8 cellular contexts compared by ENCODE assay signal in the genomic region with DNA sequence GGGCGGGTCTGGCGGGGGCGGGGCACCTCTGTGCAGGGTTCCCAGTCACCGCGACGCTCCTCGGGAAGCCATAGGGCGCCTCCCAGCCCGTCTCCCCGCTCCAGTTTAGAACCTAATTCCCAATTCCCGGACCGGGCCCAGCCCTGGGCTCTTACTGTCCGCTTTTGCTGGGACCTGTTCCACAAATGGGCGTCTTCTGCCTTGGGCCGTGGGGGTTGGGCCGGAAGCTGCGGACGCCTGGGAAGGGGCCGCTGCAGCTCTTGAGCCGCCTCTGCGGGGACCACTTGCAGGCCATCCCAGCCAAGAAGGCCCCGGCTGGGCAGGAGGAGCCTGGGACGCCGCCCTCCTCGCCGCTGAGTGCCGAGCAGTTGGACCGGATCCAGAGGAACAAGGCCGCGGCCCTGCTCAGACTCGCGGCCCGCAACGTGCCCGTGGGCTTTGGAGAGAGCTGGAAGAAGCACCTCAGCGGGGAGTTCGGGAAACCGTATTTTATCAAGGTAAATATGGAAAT. TPM values are rescaled to one million over a fixed set of nuclear protein-coding genes. Genes with fewer than 3 reads are reported as not detected.
A peak's percentile ranks its signal among the peaks of the same experiment; 100 is the strongest.
DNase-seq lines count a peak whose midpoint lies in the region; ATAC-seq and TF ChIP-seq lines count a peak whose summit lies in the region.

No MANE protein-coding gene starts in this region.

- no peaks in the 10 kb centered on the region for H3K27me3 ChIP-seq in Caco-2 (replicated peaks; ENCODE audit: control insufficient read depth, insufficient read depth, low read length)
- H3K27me3 ChIP-seq in left ventricle myocardium inferior (ENCODE audit: low read depth) = no peaks in the 10 kb centered on the region

- H3K4me1 ChIP-seq in Caco-2 (no peaks in the 10 kb centered on the region; the same call in 1 of the 2 replicates), left ventricle myocardium inferior (peaks cover 41% of the 10 kb centered on the region)

- TF ChIP-seq CTCF in Caco-2 (IDR thresholded peaks at IDR 0.05; ENCODE audit: insufficient read depth in 1 of 2, low read depth in 1 of 2, low read length in 1 of 2, severe bottlenecking in 1 of 2, unreplicated experiment in 1 of 2) = no peak
- no peak for TF ChIP-seq CTCF in left ventricle myocardium inferior (IDR thresholded peaks at IDR 0.05; ENCODE audit: borderline replicate concordance)
- no peak for TF ChIP-seq CTCF in retinal pigment epithelial cell (conservative IDR thresholded peaks at IDR 0.05; ENCODE audit: low read depth, low read length)

- CTCF ChIA-PET in Caco-2 (lab: Charles Lee) = interaction anchor here (0.6 to 1.1 kb wide), 3 partner anchors 12 to 65 kb away, joined by 3 to 5 read pairs (median 4); no protein-coding TSS in a partner anchor

- intact Hi-C loops in Caco-2 (cut with micrococcal nuclease; ENCODE audit: unreplicated experiment) = no loop called here
- intact Hi-C loops in left ventricle myocardium inferior (cut with micrococcal nuclease) = no loop called here

- H3K27ac ChIP-seq in left ventricle myocardium inferior (replicated peaks) = peak overlapping the region; percentile 90

- H3K27me3 Mint-ChIP-seq in Caco-2 (ENCODE audit: insufficient read depth, unreplicated experiment) = no peaks in the 10 kb centered on the region
- no peaks in the 10 kb centered on the region for H3K27me3 Mint-ChIP-seq in activated naive CD8-positive, alpha-beta T cell treated with anti-CD3 and anti-CD28 coated beads for 36 hours

- H3K9me3 Mint-ChIP-seq in Caco-2 (ENCODE audit: unreplicated experiment) = no peaks in the 10 kb centered on the region
- H3K9me3 Mint-ChIP-seq in activated naive CD8-positive, alpha-beta T cell treated with anti-CD3 and anti-CD28 coated beads for 36 hours = no peaks in the 10 kb centered on the region

- H3K36me3 ChIP-seq in Caco-2 (ENCODE audit: control insufficient read depth, insufficient read depth, low read length) = no peaks in the 10 kb centered on the region; the same call in 1 of the 2 replicates
- H3K36me3 ChIP-seq in left ventricle myocardium inferior = peaks cover 29% of the 10 kb centered on the region

- POLR2A ChIA-PET in Caco-2 (lab: Charles Lee) = interaction anchor here (1.2 kb wide), 1 partner anchor 57 kb away, joined by 4 read pairs; no protein-coding TSS in a partner anchor

- ATAC-seq in GM21360 (IDR thresholded peaks at IDR 0.05; ENCODE audit: unreplicated experiment) (peak; percentile 19), HG03565 (IDR thresholded peaks at IDR 0.05; ENCODE audit: unreplicated experiment) (peak; percentile 14)

- H3K4me3 ChIP-seq in Caco-2 (ENCODE audit: low read depth, low read length) (peak overlapping the region; percentile 72), left ventricle myocardium inferior (peak overlapping the region; percentile 76), retinal pigment epithelial cell (ENCODE audit: low read length) (peak overlapping the region; percentile 81)

- H3K27ac Mint-ChIP-seq in Caco-2 (ENCODE audit: unreplicated experiment) = peak overlapping the region; percentile 86
- H3K27ac Mint-ChIP-seq in activated naive CD8-positive, alpha-beta T cell treated with anti-CD3 and anti-CD28 coated beads for 36 hours = peak overlapping the region; percentile 90

- peak overlapping the region; percentile 68 for H3K4me3 Mint-ChIP-seq in Caco-2 (ENCODE audit: unreplicated experiment)
- peak overlapping the region; percentile 87 for H3K4me3 Mint-ChIP-seq in activated naive CD8-positive, alpha-beta T cell treated with anti-CD3 and anti-CD28 coated beads for 36 hours

- no peaks in the 10 kb centered on the region for H3K4me1 Mint-ChIP-seq in Caco-2 (ENCODE audit: low read depth, unreplicated experiment)
- H3K4me1 Mint-ChIP-seq in activated naive CD8-positive, alpha-beta T cell treated with anti-CD3 and anti-CD28 coated beads for 36 hours = peaks cover 25% of the 10 kb centered on the region

- no peaks in the 10 kb centered on the region for H3K9me3 ChIP-seq in Caco-2
- no peaks in the 10 kb centered on the region for H3K9me3 ChIP-seq in left ventricle myocardium inferior (replicated peaks)

- peaks cover 49% of the 10 kb centered on the region for H3K36me3 Mint-ChIP-seq in Caco-2 (ENCODE audit: insufficient read depth, unreplicated experiment)
- peaks cover 30% of the 10 kb centered on the region for H3K36me3 Mint-ChIP-seq in activated naive CD8-positive, alpha-beta T cell treated with anti-CD3 and anti-CD28 coated beads for 36 hours

- BruUV-seq in Caco-2 (replicated peaks; lab: Mats Ljungman, UMichigan) = no TSS peak

- DNase-seq in Caco-2 (no peak), left ventricle myocardium inferior (no peak), retinal pigment epithelial cell (ENCODE audit: low read depth) (no peak), UCSD-AML1 (lab: John Stamatoyannopoulos, UW; ENCODE audit: unreplicated experiment) (no peak)
- DNase-seq in activated naive CD8-positive, alpha-beta T cell treated with anti-CD3 and anti-CD28 coated beads for 36 hours = no peak
- no peak for DNase-seq in stimulated activated CD4-positive, alpha-beta T cell treated with anti-CD3 and anti-CD28 coated beads, Interleukin-4, amount 100 ng/mL, for 1 hour

RNA-seq across cellular contexts. Expression of gene UNG, which starts 0.8 kb away (rescaled TPM):
- total RNA-seq in Caco-2 (2022) (72.2 and 78.3 TPM in 2 replicates), left ventricle myocardium inferior (24.6 TPM)
- 10 to 100 TPM; 90.2 to 99.1 TPM for total RNA-seq in activated naive CD8-positive, alpha-beta T cell treated with anti-CD3 and anti-CD28 coated beads for 36 hours

RNA-seq across cellular contexts. Expression of gene ALKBH2, which starts 4.9 kb away (rescaled TPM):
- total RNA-seq in Caco-2 (2022) (38.3 and 41.4 TPM in 2 replicates), left ventricle myocardium inferior (6.5 TPM)
- 10 to 100 TPM; 43.8 to 46.3 TPM for total RNA-seq in activated naive CD8-positive, alpha-beta T cell treated with anti-CD3 and anti-CD28 coated beads for 36 hours

RNA-seq across cellular contexts. Expression of gene ACACB, which starts 18.2 kb away (rescaled TPM):
- 24.8 and 26.2 TPM in 2 replicates for total RNA-seq in Caco-2 (2022)
- total RNA-seq in activated naive CD8-positive, alpha-beta T cell treated with anti-CD3 and anti-CD28 coated beads for 36 hours = 1 to 10 TPM; 7.8 to 8.8 TPM
- 123 TPM for total RNA-seq in left ventricle myocardium inferior

RNA-seq across cellular contexts. Expression of gene USP30, which starts 45.8 kb away (rescaled TPM):
- total RNA-seq in Caco-2 (2022) = 11.9 and 12.3 TPM in 2 replicates
- total RNA-seq in activated naive CD8-positive, alpha-beta T cell treated with anti-CD3 and anti-CD28 coated beads for 36 hours = 1 to 10 TPM; 5.5 to 9.3 TPM
- 12.1 TPM for total RNA-seq in left ventricle myocardium inferior
